In the genomic region with DNA sequence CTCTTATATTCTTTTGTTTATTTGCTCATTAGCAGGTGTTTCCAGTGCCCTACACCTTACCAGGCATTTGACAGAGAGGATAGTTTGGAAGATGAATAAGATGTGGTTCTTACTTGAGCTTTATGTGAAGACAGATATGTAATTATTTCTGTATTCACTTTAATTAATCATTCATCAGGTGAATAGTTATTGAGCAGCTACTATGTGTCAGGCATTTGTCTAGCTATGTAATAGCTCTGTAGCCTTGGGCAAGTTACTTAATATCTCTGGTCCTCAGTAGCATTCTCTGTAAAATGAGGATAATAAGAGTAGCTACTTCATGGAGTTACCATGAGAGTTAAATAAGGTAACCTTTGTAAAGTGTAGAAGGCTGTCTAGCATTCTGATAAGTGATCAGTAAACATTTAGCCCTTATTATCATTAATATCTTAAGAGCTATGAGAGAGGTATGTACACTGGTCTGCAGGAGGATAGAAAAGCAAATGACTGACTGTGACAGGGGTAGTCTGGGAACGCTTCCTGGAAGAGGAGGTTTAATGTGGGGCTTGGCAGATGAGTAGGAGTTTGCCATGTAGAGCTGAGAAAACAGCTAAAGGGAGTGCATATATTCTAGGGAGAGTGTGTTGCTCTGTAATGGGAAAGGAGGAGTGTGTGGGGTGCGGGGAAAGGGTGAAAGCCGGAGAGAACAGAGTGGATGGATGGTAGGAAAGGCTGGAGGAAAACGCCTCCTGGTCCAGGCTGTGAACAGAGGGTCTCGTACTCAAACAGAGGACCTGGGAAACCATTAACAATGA, we compare ENCODE assay signal across 1 cellular context.
TF ChIP-seq lines count a peak whose summit lies in the region.

No MANE protein-coding gene starts in this region.

TF ChIP-seq in IMR-90, 13 proteins besides CTCF, POLR2A, EP300 and RAD21:
- TF ChIP-seq, protein P1, sequence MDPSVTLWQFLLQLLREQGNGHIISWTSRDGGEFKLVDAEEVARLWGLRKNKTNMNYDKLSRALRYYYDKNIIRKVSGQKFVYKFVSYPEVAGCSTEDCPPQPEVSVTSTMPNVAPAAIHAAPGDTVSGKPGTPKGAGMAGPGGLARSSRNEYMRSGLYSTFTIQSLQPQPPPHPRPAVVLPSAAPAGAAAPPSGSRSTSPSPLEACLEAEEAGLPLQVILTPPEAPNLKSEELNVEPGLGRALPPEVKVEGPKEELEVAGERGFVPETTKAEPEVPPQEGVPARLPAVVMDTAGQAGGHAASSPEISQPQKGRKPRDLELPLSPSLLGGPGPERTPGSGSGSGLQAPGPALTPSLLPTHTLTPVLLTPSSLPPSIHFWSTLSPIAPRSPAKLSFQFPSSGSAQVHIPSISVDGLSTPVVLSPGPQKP (IDR thresholded peaks at IDR 0.05; ENCODE audit: borderline replicate concordance, low read depth, low read length) = no peak
- no peak for TF ChIP-seq BHLHE40 (IDR thresholded peaks at IDR 0.05; ENCODE audit: low read depth, low read length)
TF ChIP-seq in IMR-90: peak in this region for 0.
